ENCODE assay signal across 8 cellular contexts in genomic region chr11:19713221-19714092, GRCh38. TPM values are rescaled to one million over a fixed set of nuclear protein-coding genes. Genes with fewer than 3 reads are reported as not detected.
A peak's percentile ranks its signal among the peaks of the same experiment; 100 is the strongest.
DNase-seq lines count a peak whose midpoint lies in the region; ATAC-seq and TF ChIP-seq lines count a peak whose summit lies in the region.

No MANE protein-coding gene starts in this region.

- DNase-seq in AG04450 (ENCODE audit: low read depth, low spot score) (no peak), foreskin fibroblast (no peak), sigmoid colon (peak; percentile 73), posterior vena cava (ENCODE audit: low spot score) (no peak), SK-N-DZ (ENCODE audit: low spot score) (no peak)
- DNase-seq in stimulated activated CD4-positive, alpha-beta T cell treated with anti-CD3 and anti-CD28 coated beads, Interleukin-4, amount 100 ng/mL, for 1 hour: no peak

- WGBS in sigmoid colon, 2 donors: 1 to 2% methylated on average over 63 of the region's 63 CpGs

- no peak for TF ChIP-seq POLR2A in sigmoid colon (IDR thresholded peaks at IDR 0.05)

- H3K4me3 ChIP-seq in AG04450 (ENCODE audit: low read depth, low read length) (peak overlapping the region; percentile 85), foreskin fibroblast (ENCODE audit: low read depth in 1 of 2, low read length in 2 of 2) (peak overlapping the region; percentile 83 to 89), sigmoid colon (peak overlapping the region; percentile 62 to 85 (median 72))

- H3K4me1 ChIP-seq in sigmoid colon: peaks cover 0 to 69% (median 61%) of the 10 kb centered on the region in 4 donors

- intact Hi-C loops in sigmoid colon (cut with DNase I): loop anchor here (1.0 to 2.0 kb wide), 3 partner anchors 31 to 137 kb away; no protein-coding TSS in a partner anchor
- intact Hi-C loops in posterior vena cava (cut with DNase I): no loop called here

- no peak for TF ChIP-seq CTCF in AG04450 (IDR thresholded peaks at IDR 0.05; ENCODE audit: low read depth, low read length)
- no peak for TF ChIP-seq CTCF in VCaP (conservative IDR thresholded peaks at IDR 0.05)
- no peak for TF ChIP-seq CTCF in foreskin fibroblast (IDR thresholded peaks at IDR 0.05; ENCODE audit: low read depth, low read length)
- TF ChIP-seq CTCF in sigmoid colon (IDR thresholded peaks at IDR 0.05): no peak

- H3K36me3 ChIP-seq in sigmoid colon: no peaks in the 10 kb centered on the region

- POLR2A ChIA-PET in AG04450 (lab: Yijun Ruan, JAX): interaction anchor here (0.6 to 3.0 kb wide), 7 partner anchors 10 to 138 kb away, joined by 3 to 14 read pairs (median 5); no protein-coding TSS in a partner anchor

- ATAC-seq in GM21381 (IDR thresholded peaks at IDR 0.05; ENCODE audit: unreplicated experiment): peak; percentile 1

- TF ChIP-seq EP300 in sigmoid colon (IDR thresholded peaks at IDR 0.05): no peak

- H3K27ac ChIP-seq in AG04450 (ENCODE audit: low read depth, low read length) (peak overlapping the region; percentile 99), VCaP (peak overlapping the region; percentile 57; the same call in 1 of the 2 replicates), sigmoid colon (peak overlapping the region; percentile 93 to 98 (median 96))

- no peaks in the 10 kb centered on the region for H3K27me3 ChIP-seq in AG04450 (ENCODE audit: control insufficient read depth, insufficient read depth, low read length)
- no peaks in the 10 kb centered on the region for H3K27me3 ChIP-seq in sigmoid colon

- H3K9me3 ChIP-seq in AG04450 (ENCODE audit: control insufficient read depth, insufficient read depth, low read length) (no peaks in the 10 kb centered on the region; the same call in 1 of the 2 replicates), sigmoid colon (no peaks in the 10 kb centered on the region)

- CTCF ChIA-PET in AG04450 (lab: Charles Lee): interaction anchor here (1.1 to 1.6 kb wide), 4 partner anchors 22 to 190 kb away, joined by 3 to 4 read pairs (median 4); no protein-coding TSS in a partner anchor

RNA-seq across cellular contexts. Expression of gene NAV2, which starts 0.8 kb away (rescaled TPM):
- polyA plus RNA-seq in AG04450 (2011; rRNA removed): 5.1 and 7.2 TPM in 2 replicates
- polyA minus RNA-seq in AG04450 (2011; rRNA and poly(A)+ RNA removed): 22.0 and 25.3 TPM in 2 replicates
- 10 to 100 TPM; 22.1 to 62.6 (median 38.2) TPM for total RNA-seq in sigmoid colon
- polyA plus RNA-seq in sigmoid colon: 1 to 10 TPM; 1.2 to 9.6 (median 2.3) TPM
- 100 to 1,000 TPM in 1 of 2 donors, 10 to 100 TPM in 1; 69.2 to 108 TPM for total RNA-seq in posterior vena cava
- polyA plus RNA-seq in SK-N-DZ (2014; cell fraction: cytosol; rRNA removed): 2.7 and 2.8 TPM in 2 replicates
- 2.4 and 7.6 TPM in 2 replicates for polyA plus RNA-seq in SK-N-DZ (2014; cell fraction: nucleus; rRNA removed)
